9 cellular contexts compared by ENCODE assay signal in the genomic region with DNA sequence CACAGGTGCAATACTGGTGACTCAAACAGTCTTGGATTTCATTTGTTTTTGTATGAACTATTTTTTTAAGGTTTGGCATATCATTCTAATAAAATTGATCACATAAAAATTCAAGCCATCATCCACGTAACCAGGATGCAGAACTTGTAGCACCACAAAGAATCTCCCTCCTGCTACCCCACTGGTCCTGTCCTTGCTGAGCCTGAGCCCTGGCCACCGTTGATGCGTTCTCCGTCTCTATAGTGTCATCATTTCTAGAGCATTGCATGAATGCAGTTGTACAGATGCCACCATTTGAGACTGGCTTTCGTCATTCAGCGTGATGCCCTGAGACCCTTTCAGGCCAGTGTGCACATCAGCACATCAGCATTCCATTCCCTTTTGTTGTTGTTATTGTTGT.
"Had no signal": no experiment of that assay in that cellular context is flagged by ENCODE, and none has a peak within 500 bp of the region (broad histone marks: within the 10 kb centered on the region; RNA-seq: fewer than 3 reads in every experiment).

No MANE protein-coding gene starts in this region.

- ATAC-seq: GM23338, HCT116 had no signal

- DNase-seq: GM23248, GOT3, H7, H9, HCEC 1CT, HFFc6 had no signal

- H3K36me3 ChIP-seq: HAP-1 had no signal

- H3K4me3 Mint-ChIP-seq: GM23338, H9, HFFc6 had no signal

- H3K4me3 ChIP-seq: GM23248, GM23338, HAP-1 had no signal

- H3K4me1 ChIP-seq: HAP-1 had no signal

- H3K27ac Mint-ChIP-seq: GM23338, H9, HFFc6 had no signal

- H3K27ac ChIP-seq: GM23248 had no signal

- H3K9me3 ChIP-seq: HAP-1 had no signal
